ENCODE assay signal across 18 cellular contexts in genomic region chr19:55345818-55346724, GRCh38. TPM values are rescaled to one million over a fixed set of nuclear protein-coding genes. Genes with fewer than 3 reads are reported as not detected.
DNase-seq lines count a peak whose midpoint lies in the region; ATAC-seq, FAIRE-seq and TF ChIP-seq lines count a peak whose summit lies in the region.
"Had no signal": no experiment of that assay in that cellular context is flagged by ENCODE, and none has a peak within 500 bp of the region (broad histone marks: within the 10 kb centered on the region; RNA-seq: fewer than 3 reads in every experiment).

No MANE protein-coding gene starts in this region.

- no peak overlapping the region for H3K4me3 ChIP-seq in SJCRH30
- no peak overlapping the region for H3K4me3 ChIP-seq in fibroblast of the aortic adventitia (ENCODE audit: low read depth, low read length)
- H3K4me3 ChIP-seq in psoas muscle = no peak overlapping the region

- H3K36me3 ChIP-seq in SJCRH30 (peaks cover 9% of the 10 kb centered on the region), psoas muscle (ENCODE audit: insufficient read depth in 1 of 2, low read depth in 1 of 2) (peaks cover 0 to 30% of the 10 kb centered on the region in 2 donors)

- no peaks in the 10 kb centered on the region for H3K27me3 ChIP-seq in SJCRH30
- peaks cover 0 to under 1% (median 0%) of the 10 kb centered on the region in 3 donors for H3K27me3 ChIP-seq in psoas muscle (ENCODE audit: insufficient read depth in 3 of 3, low read length in 2 of 3)

- H3K9me3 ChIP-seq in SJCRH30 (replicated peaks) (no peaks in the 10 kb centered on the region), psoas muscle (no peaks in the 10 kb centered on the region)

- TF ChIP-seq CTCF in fibroblast of the aortic adventitia (IDR thresholded peaks at IDR 0.05; ENCODE audit: insufficient read depth, low read length) (no peak), psoas muscle (IDR thresholded peaks at IDR 0.05) (no peak)

- H3K4me1 ChIP-seq in SJCRH30 (peaks cover 31% of the 10 kb centered on the region), psoas muscle (peaks cover 2% of the 10 kb centered on the region)

- ATAC-seq in psoas muscle (peak in 3 of 4 donors; percentile 35 to 42 (median 39)), HG03135 (IDR thresholded peaks at IDR 0.05; ENCODE audit: unreplicated experiment) (no peak)
- ATAC-seq: CD8-positive, alpha-beta T cell had no signal

- intact Hi-C loops in psoas muscle (cut with DNase I) = no loop called here

- no peak overlapping the region for H3K27ac ChIP-seq in SJCRH30
- H3K27ac ChIP-seq in psoas muscle = no peak overlapping the region

- no peak for TF ChIP-seq POLR2A in H54 (IDR thresholded peaks at IDR 0.05; ENCODE audit: low read depth, low read length)

- DNase-seq in H54 (ENCODE audit: insufficient read length, low spot score) (peak; percentile 97), SJCRH30 (peak; percentile 69 to 82), fibroblast of the aortic adventitia (ENCODE audit: low read depth) (peak; percentile 78), psoas muscle (peak; percentile 65 to 81), NCI-H1436 (lab: John Stamatoyannopoulos, UW) (no peak), DMS79 (lab: John Stamatoyannopoulos, UW) (no peak)
- DNase-seq in stimulated activated naive CD4-positive, alpha-beta T cell (lab: John Stamatoyannopoulos, UW) = no peak
- DNase-seq: activated CD4-positive, alpha-beta T cell treated with anti-CD3 and anti-CD28 coated beads, Interleukin-2, amount 50 U/mL, for 4 hours; activated naive CD4-positive, alpha-beta T cell; CD8-positive, alpha-beta T cell; NCI-H1092 treated with DMSO at 0.1 percent for 48 hours; NCI-H82; stimulated activated CD4-positive, alpha-beta T cell treated with anti-CD3 and anti-CD28 coated beads, Interleukin-4, amount 100 ng/mL, for 1 hour had no signal

- FAIRE-seq in H54 (lab: Jason Lieb, UNC) = no peak

- WGBS in psoas muscle, 3 donors = 74 to 79% (median 76%) methylated on average over 42 to 43 of the region's 43 CpGs

RNA-seq across cellular contexts. Expression of gene KMT5C, which starts 6.4 kb away (rescaled TPM):
- 21.2 and 21.6 TPM in 2 replicates for total RNA-seq in SJCRH30 (2014; rRNA removed; shearing (Covaris generic))
- 6.7 and 22.2 TPM in 2 replicates for total RNA-seq in fibroblast of the aortic adventitia (ENCODE audit: low replicate concordance)
- 1 to 10 TPM; 3.9 to 5.7 (median 4.6) TPM for total RNA-seq in psoas muscle
- polyA plus RNA-seq in psoas muscle = 1 to 10 TPM; 1.8 to 2.6 (median 2.4) TPM

RNA-seq across cellular contexts. Expression of gene COX6B2, which starts 8.4 kb away (rescaled TPM):
- total RNA-seq in SJCRH30 (2014; rRNA removed; shearing (Covaris generic)) = 0.45 TPM in 1 of 2 replicates, not detected in the other
- total RNA-seq in fibroblast of the aortic adventitia (ENCODE audit: low replicate concordance) (not detected in 2 replicates), psoas muscle (not detected)
- polyA plus RNA-seq in psoas muscle = under 1 TPM in 1 of 3 donors, not detected in 2; 0.04 TPM
- total RNA-seq: glomerular endothelial cell, progenitor cell of endocrine pancreas had no signal

RNA-seq across cellular contexts. Expression of gene GARIN5B, which starts 17.0 kb away (rescaled TPM):
- total RNA-seq in SJCRH30 (2014; rRNA removed; shearing (Covaris generic)) = not detected in 2 replicates
- total RNA-seq in fibroblast of the aortic adventitia (ENCODE audit: low replicate concordance) = not detected in 2 replicates
- not detected for total RNA-seq in psoas muscle
- not detected for polyA plus RNA-seq in psoas muscle
- total RNA-seq: CD8-positive, alpha-beta T cell; glomerular endothelial cell; H4; HT-29; progenitor cell of endocrine pancreas had no signal

RNA-seq across cellular contexts. Expression of gene TMEM150B, which starts 20.9 kb away (rescaled TPM):
- total RNA-seq in SJCRH30 (2014; rRNA removed; shearing (Covaris generic)) = not detected in 2 replicates
- total RNA-seq in fibroblast of the aortic adventitia (ENCODE audit: low replicate concordance) (not detected in 2 replicates), psoas muscle (1 to 10 TPM in 1 of 4 donors, under 1 TPM in 3; 0.38 to 1.1 (median 0.57) TPM)
- under 1 TPM; 0.08 to 0.30 (median 0.23) TPM for polyA plus RNA-seq in psoas muscle
- total RNA-seq: CD8-positive, alpha-beta T cell; glomerular endothelial cell; H4; progenitor cell of endocrine pancreas had no signal

RNA-seq across cellular contexts. Expression of gene IL11, which starts 24.2 kb away (rescaled TPM):
- 16.7 and 17.8 TPM in 2 replicates for total RNA-seq in SJCRH30 (2014; rRNA removed; shearing (Covaris generic))
- 1.6 and 2.2 TPM in 2 replicates for total RNA-seq in fibroblast of the aortic adventitia (ENCODE audit: low replicate concordance)
- not detected for total RNA-seq in psoas muscle
- under 1 TPM in 1 of 3 donors, not detected in 2; 0.06 TPM for polyA plus RNA-seq in psoas muscle

Comparison
In these comparisons a context has a peak if more than half of its experiments do, and no peak if none do; other contexts are left out.
1. DNase-seq: peak in H54 (single experiment), SJCRH30 (2 of 2), fibroblast of the aortic adventitia (single experiment) and psoas muscle (2 of 2); none in NCI-H1436 (single experiment), stimulated activated naive CD4-positive, alpha-beta T cell (0 of 6) and DMS79 (single experiment).